Comparison of ENCODE assay signal across 1 cellular context in the genomic region with DNA sequence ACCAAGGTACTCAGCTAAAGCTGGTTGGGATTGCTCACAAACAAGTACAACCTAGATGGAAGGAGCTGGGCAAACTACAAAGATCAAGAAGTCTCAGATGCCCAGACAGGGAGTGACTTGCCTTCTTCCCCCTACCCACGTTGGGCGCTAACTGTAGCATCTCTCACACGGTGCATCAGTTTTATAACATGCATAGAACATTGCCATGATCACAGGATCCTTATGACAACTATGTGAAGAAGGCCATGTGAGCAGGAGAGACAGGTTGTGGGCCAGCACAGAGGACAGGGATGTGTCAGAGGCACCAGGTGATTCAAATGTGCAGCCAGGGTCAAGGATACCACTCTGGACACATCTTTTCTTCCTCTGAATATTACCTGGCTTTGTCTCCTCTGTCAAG.
TF ChIP-seq lines count a peak whose summit lies in the region.

No MANE protein-coding gene starts in this region.

TF ChIP-seq in GM23338, 12 proteins besides CTCF, POLR2A, EP300 and RAD21 (continued from another document):
- TF ChIP-seq, protein P1, sequence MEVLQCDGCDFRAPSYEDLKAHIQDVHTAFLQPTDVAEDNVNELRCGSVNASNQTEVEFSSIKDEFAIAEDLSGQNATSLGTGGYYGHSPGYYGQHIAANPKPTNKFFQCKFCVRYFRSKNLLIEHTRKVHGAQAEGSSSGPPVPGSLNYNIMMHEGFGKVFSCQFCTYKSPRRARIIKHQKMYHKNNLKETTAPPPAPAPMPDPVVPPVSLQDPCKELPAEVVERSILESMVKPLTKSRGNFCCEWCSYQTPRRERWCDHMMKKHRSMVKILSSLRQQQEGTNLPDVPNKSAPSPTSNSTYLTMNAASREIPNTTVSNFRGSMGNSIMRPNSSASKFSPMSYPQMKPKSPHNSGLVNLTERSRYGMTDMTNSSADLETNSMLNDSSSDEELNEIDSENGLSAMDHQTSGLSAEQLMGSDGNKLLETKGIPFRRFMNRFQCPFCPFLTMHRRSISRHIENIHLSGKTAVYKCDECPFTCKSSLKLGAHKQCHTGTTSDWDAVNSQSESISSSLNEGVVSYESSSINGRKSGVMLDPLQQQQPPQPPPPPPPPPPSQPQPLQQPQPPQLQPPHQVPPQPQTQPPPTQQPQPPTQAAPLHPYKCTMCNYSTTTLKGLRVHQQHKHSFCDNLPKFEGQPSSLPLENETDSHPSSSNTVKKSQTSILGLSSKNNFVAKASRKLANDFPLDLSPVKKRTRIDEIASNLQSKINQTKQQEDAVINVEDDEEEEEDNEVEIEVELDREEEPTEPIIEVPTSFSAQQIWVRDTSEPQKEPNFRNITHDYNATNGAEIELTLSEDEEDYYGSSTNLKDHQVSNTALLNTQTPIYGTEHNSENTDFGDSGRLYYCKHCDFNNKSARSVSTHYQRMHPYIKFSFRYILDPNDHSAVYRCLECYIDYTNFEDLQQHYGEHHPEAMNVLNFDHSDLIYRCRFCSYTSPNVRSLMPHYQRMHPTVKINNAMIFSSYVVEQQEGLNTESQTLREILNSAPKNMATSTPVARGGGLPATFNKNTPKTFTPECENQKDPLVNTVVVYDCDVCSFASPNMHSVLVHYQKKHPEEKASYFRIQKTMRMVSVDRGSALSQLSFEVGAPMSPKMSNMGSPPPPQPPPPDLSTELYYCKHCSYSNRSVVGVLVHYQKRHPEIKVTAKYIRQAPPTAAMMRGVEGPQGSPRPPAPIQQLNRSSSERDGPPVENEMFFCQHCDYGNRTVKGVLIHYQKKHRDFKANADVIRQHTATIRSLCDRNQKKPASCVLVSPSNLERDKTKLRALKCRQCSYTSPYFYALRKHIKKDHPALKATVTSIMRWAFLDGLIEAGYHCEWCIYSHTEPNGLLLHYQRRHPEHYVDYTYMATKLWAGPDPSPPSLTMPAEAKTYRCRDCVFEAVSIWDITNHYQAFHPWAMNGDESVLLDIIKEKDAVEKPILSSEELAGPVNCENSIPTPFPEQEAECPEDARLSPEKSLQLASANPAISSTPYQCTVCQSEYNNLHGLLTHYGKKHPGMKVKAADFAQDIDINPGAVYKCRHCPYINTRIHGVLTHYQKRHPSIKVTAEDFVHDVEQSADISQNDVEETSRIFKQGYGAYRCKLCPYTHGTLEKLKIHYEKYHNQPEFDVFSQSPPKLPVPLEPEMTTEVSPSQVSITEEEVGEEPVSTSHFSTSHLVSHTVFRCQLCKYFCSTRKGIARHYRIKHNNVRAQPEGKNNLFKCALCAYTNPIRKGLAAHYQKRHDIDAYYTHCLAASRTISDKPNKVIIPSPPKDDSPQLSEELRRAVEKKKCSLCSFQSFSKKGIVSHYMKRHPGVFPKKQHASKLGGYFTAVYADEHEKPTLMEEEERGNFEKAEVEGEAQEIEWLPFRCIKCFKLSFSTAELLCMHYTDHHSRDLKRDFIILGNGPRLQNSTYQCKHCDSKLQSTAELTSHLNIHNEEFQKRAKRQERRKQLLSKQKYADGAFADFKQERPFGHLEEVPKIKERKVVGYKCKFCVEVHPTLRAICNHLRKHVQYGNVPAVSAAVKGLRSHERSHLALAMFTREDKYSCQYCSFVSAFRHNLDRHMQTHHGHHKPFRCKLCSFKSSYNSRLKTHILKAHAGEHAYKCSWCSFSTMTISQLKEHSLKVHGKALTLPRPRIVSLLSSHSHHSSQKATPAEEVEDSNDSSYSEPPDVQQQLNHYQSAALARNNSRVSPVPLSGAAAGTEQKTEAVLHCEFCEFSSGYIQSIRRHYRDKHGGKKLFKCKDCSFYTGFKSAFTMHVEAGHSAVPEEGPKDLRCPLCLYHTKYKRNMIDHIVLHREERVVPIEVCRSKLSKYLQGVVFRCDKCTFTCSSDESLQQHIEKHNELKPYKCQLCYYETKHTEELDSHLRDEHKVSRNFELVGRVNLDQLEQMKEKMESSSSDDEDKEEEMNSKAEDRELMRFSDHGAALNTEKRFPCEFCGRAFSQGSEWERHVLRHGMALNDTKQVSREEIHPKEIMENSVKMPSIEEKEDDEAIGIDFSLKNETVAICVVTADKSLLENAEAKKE (CRISPR knock-in tag; IDR thresholded peaks at IDR 0.05) = no peak
- no peak for TF ChIP-seq NANOG (IDR thresholded peaks at IDR 0.05; ENCODE audit: borderline replicate concordance)
- TF ChIP-seq STAT1 (IDR thresholded peaks at IDR 0.05; ENCODE audit: unreplicated experiment) = no peak
- no peak for TF ChIP-seq POLR2AphosphoS5 (IDR thresholded peaks at IDR 0.05; ENCODE audit: low read depth)
- TF ChIP-seq CREB1 (CRISPR knock-in tag; IDR thresholded peaks at IDR 0.05; ENCODE audit: low read depth) = no peak
- no peak for TF ChIP-seq ZNF114 (CRISPR knock-in tag; IDR thresholded peaks at IDR 0.05)
